8 cellular contexts compared by ENCODE assay signal in genomic region chr15:69059170-69059943, GRCh38. TPM values are rescaled to one million over a fixed set of nuclear protein-coding genes. Genes with fewer than 3 reads are reported as not detected.
DNase-seq lines count a peak whose midpoint lies in the region; ATAC-seq and TF ChIP-seq lines count a peak whose summit lies in the region.

No MANE protein-coding gene starts in this region.

- peak; percentile 89 for ATAC-seq in upper lobe of right lung
- ATAC-seq in GM18520 (IDR thresholded peaks at IDR 0.05; ENCODE audit: unreplicated experiment) = no peak

- WGBS in SK-N-SH (ENCODE audit: low lambda C conversion rate) = 37% methylated on average over 19 of the region's 19 CpGs

- no peaks in the 10 kb centered on the region for H3K9me3 ChIP-seq in SK-N-SH
- H3K9me3 ChIP-seq in upper lobe of right lung = no peaks in the 10 kb centered on the region

- DNase-seq in ELF-1 (ENCODE audit: low read depth, low spot score) (peak; percentile 92), NCI-H1092 (lab: John Stamatoyannopoulos, UW) (peak; percentile 82), SK-N-SH (peak; percentile 82), glomerular visceral epithelial cell (ENCODE audit: extremely low spot score) (peak; percentile 83), posterior vena cava (ENCODE audit: low spot score) (peak; percentile 95), upper lobe of right lung (peak; percentile 90)
- DNase-seq in activated naive CD4-positive, alpha-beta T cell treated with anti-CD3 and anti-CD28 coated beads for 36 hours = peak; percentile 86

- peak overlapping the region in 1 of 2 experiments; percentile 34; a peak in 1 of 4 replicates for H3K4me3 ChIP-seq in SK-N-SH (ENCODE audit: low read depth in 2 of 2, low read length in 1 of 2)
- no peak overlapping the region for H3K4me3 ChIP-seq in upper lobe of right lung

- H3K27ac ChIP-seq in SK-N-SH (ENCODE audit: low read depth in 2 of 2, low read length in 1 of 2) (peak overlapping the region in 1 of 2 experiments; percentile 87; a peak in 2 of 4 replicates), upper lobe of right lung (no peak overlapping the region)

- H3K4me2 ChIP-seq in SK-N-SH = 0 out of 2 replicates have a peak overlapping the region, but pooled peaks have one; percentile 9

- TF ChIP-seq EP300 in SK-N-SH (IDR thresholded peaks at IDR 0.05; ENCODE audit: borderline replicate concordance in 1 of 2, low read depth in 1 of 2, low read length in 1 of 2) = peak in 1 of 2 experiments; percentile 60; a peak in 1 of 4 replicates

- H3K4me1 ChIP-seq in SK-N-SH (ENCODE audit: control insufficient read depth in 1 of 2, insufficient read depth in 2 of 2, low read depth in 1 of 2, low read length in 1 of 2) = peaks cover 4 to 26% of the 10 kb centered on the region in 2 experiments; a peak in 3 of 4 replicates
- peaks cover 12% of the 10 kb centered on the region for H3K4me1 ChIP-seq in upper lobe of right lung

- H3K79me2 ChIP-seq in SK-N-SH (ENCODE audit: insufficient read depth) = no peaks in the 10 kb centered on the region

- POLR2A ChIA-PET in SK-N-SH (lab: Yijun Ruan, JAX) = no interaction called here

- peaks cover 22% of the 10 kb centered on the region for H3K4me1 Mint-ChIP-seq in activated naive CD4-positive, alpha-beta T cell treated with anti-CD3 and anti-CD28 coated beads for 36 hours (ENCODE audit: low read depth)

- TF ChIP-seq CTCF in SK-N-SH (IDR thresholded peaks at IDR 0.05) = peak; percentile 92
- TF ChIP-seq CTCF in upper lobe of right lung (IDR thresholded peaks at IDR 0.05) = peak; percentile 88

- intact Hi-C loops in activated naive CD4-positive, alpha-beta T cell treated with anti-CD3 and anti-CD28 coated beads for 36 hours (cut with micrococcal nuclease) = loop anchor here (1.0 to 2.0 kb wide), 5 partner anchors 166 to 407 kb away; no protein-coding TSS in a partner anchor
- intact Hi-C loops in posterior vena cava (cut with DNase I) = loop anchor here (2.0 to 10.0 kb wide), 4 partner anchors 205 to 335 kb away; no protein-coding TSS in a partner anchor
- intact Hi-C loops in upper lobe of right lung (cut with DNase I) = loop anchor here (5.0 kb wide), 1 partner anchor 338 kb away; no protein-coding TSS in a partner anchor

- TF ChIP-seq RAD21 in SK-N-SH (IDR thresholded peaks at IDR 0.05; ENCODE audit: low read length) = peak; percentile 96

- H3K36me3 Mint-ChIP-seq in activated naive CD4-positive, alpha-beta T cell treated with anti-CD3 and anti-CD28 coated beads for 36 hours (ENCODE audit: low read depth) = no peaks in the 10 kb centered on the region

- H3K9me3 Mint-ChIP-seq in activated naive CD4-positive, alpha-beta T cell treated with anti-CD3 and anti-CD28 coated beads for 36 hours = no peaks in the 10 kb centered on the region

- peaks cover 4% of the 10 kb centered on the region for H3K27me3 Mint-ChIP-seq in activated naive CD4-positive, alpha-beta T cell treated with anti-CD3 and anti-CD28 coated beads for 36 hours (ENCODE audit: low read depth)

- H2AFZ ChIP-seq in SK-N-SH (ENCODE audit: low read depth) = peak overlapping the region; percentile 71; the same call in 1 of the 2 replicates

- H3K36me3 ChIP-seq in SK-N-SH (replicated peaks in 1 of 2; ENCODE audit: control insufficient read depth in 1 of 2, insufficient read depth in 2 of 2, low read length in 1 of 2) (no peaks in the 10 kb centered on the region), upper lobe of right lung (no peaks in the 10 kb centered on the region)

- no peaks in the 10 kb centered on the region for H4K20me1 ChIP-seq in SK-N-SH (ENCODE audit: insufficient read depth)

- no peak overlapping the region for H3K4me3 Mint-ChIP-seq in activated naive CD4-positive, alpha-beta T cell treated with anti-CD3 and anti-CD28 coated beads for 36 hours

- H3K9ac ChIP-seq in SK-N-SH = no peak overlapping the region

- no peaks in the 10 kb centered on the region for H3F3A ChIP-seq in SK-N-SH (replicated peaks; ENCODE audit: insufficient read depth)

- H3K27ac Mint-ChIP-seq in activated naive CD4-positive, alpha-beta T cell treated with anti-CD3 and anti-CD28 coated beads for 36 hours = no peak overlapping the region

- no peaks in the 10 kb centered on the region; the same call in 1 of the 2 replicates for H3K27me3 ChIP-seq in SK-N-SH (ENCODE audit: insufficient read depth)
- H3K27me3 ChIP-seq in upper lobe of right lung = no peaks in the 10 kb centered on the region

- H3K9me2 ChIP-seq in SK-N-SH = no peaks in the 10 kb centered on the region

- CTCF ChIA-PET in SK-N-SH (lab: Yijun Ruan, JAX) = interaction anchor here (0.6 to 4.5 kb wide), 78 partner anchors 9 to 702 kb away, joined by 3 to 96 read pairs (median 4); partner anchors contain the start of genes GLCE, KIF23, NOX5 and RPLP1
- CTCF ChIA-PET in activated naive CD4-positive, alpha-beta T cell treated with anti-CD3 and anti-CD28 coated beads for 36 hours (lab: Charles Lee) = interaction anchor here (0.6 to 3.2 kb wide), 23 partner anchors 19 to 510 kb away, joined by 3 to 21 read pairs (median 3); partner anchors contain the start of gene GLCE

TF ChIP-seq in SK-N-SH, 30 proteins besides CTCF, POLR2A, EP300 and RAD21 (continues in another document):
- TF ChIP-seq ELF1 (IDR thresholded peaks at IDR 0.05) = peak; percentile 26; the same call in 1 of the 2 replicates
- no peak for TF ChIP-seq USF2 (IDR thresholded peaks at IDR 0.05; ENCODE audit: borderline replicate concordance, low read depth, low read length)
- peak; percentile 67; the same call in 1 of the 2 replicates for TF ChIP-seq MXI1 (IDR thresholded peaks at IDR 0.05; ENCODE audit: low read depth, low read length)
- TF ChIP-seq GATA2 (CRISPR knock-in tag; IDR thresholded peaks at IDR 0.05) = peak; percentile 71
- TF ChIP-seq MAX (IDR thresholded peaks at IDR 0.05; ENCODE audit: low read depth) = no peak
- TF ChIP-seq JUND (IDR thresholded peaks at IDR 0.05) = no peak
- TF ChIP-seq GABPA (IDR thresholded peaks at IDR 0.05; ENCODE audit: low read depth) = no peak
- TF ChIP-seq MEF2A (IDR thresholded peaks at IDR 0.05; ENCODE audit: borderline replicate concordance, low read depth) = no peak
- TF ChIP-seq TEAD4 (IDR thresholded peaks at IDR 0.05; ENCODE audit: borderline replicate concordance, insufficient read depth) = no peak
- no peak; the same call in 1 of the 2 replicates for TF ChIP-seq FOXJ3 (CRISPR knock-in tag; IDR thresholded peaks at IDR 0.05)
- TF ChIP-seq PBX3 (IDR thresholded peaks at IDR 0.05) = peak; percentile 79
- no peak for TF ChIP-seq IRF3 (IDR thresholded peaks at IDR 0.05; ENCODE audit: low read depth, low read length)
- TF ChIP-seq NRF1 (IDR thresholded peaks at IDR 0.05; ENCODE audit: low read depth, low read length) = no peak
- no peak; the same call in 1 of the 2 replicates for TF ChIP-seq TCF12 (IDR thresholded peaks at IDR 0.05)
- no peak for TF ChIP-seq EZH2phosphoT487 (IDR thresholded peaks at IDR 0.05; ENCODE audit: borderline replicate concordance, low read depth)
- TF ChIP-seq SMC3 (IDR thresholded peaks at IDR 0.05; ENCODE audit: low read depth, low read length) = peak; percentile 98
- no peak for TF ChIP-seq FOSL2 (IDR thresholded peaks at IDR 0.05; ENCODE audit: borderline replicate concordance, low read depth)
- TF ChIP-seq YY1 (IDR thresholded peaks at IDR 0.05; ENCODE audit: low read depth) = no peak
- no peak for TF ChIP-seq TAF1 (IDR thresholded peaks at IDR 0.05; ENCODE audit: borderline replicate concordance, low read depth, low read length)
- TF ChIP-seq SIN3A (IDR thresholded peaks at IDR 0.05; ENCODE audit: borderline replicate concordance, low read depth, low read length) = no peak

RNA-seq across cellular contexts. Expression of gene NOX5, which starts 44.9 kb away (rescaled TPM):
- polyA plus RNA-seq in SK-N-SH (2012; rRNA removed) = 0.02 and 0.05 TPM in 2 replicates
- polyA plus RNA-seq in SK-N-SH (2012; cell fraction: cytosol; rRNA removed) = 0.03 and 0.05 TPM in 2 replicates
- polyA plus RNA-seq in SK-N-SH (2012; cell fraction: nucleus; rRNA removed) = 0.06 and 0.12 TPM in 2 replicates
- total RNA-seq in activated naive CD4-positive, alpha-beta T cell treated with anti-CD3 and anti-CD28 coated beads for 36 hours = not detected
- under 1 TPM; 0.09 to 0.10 TPM for total RNA-seq in posterior vena cava
- 0.14 TPM for total RNA-seq in upper lobe of right lung
